ENCODE assay signal across 13 cellular contexts in the genomic region with DNA sequence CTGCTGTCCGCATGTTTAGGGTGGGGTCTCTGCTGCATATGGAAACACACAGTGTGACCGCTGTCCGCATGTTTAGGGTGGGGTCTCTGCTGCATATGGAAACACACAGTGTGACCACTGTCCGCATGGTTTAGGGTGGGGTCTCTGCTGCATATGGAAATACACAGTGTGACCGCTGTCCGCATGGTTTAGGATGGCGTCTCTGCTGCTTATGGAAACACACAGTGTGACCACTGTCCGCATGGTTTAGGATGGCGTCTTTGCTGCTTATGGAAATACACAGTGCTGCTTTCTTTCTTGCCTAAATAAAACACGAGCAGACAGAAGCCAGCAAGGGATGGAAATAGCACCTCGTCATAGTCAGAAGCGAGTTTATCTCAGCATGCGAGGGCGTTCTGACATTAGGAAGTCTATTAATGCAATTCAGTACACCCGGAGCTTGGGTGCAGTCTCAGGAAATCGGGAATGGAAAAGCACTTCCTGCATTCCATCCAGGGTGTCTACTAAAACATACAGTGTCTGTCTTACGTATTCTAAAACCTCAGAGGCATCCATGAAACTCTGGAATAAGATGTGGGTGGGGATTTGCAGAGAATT. TPM values are rescaled to one million over a fixed set of nuclear protein-coding genes. Genes with fewer than 3 reads are reported as not detected.
DNase-seq lines count a peak whose midpoint lies in the region; TF ChIP-seq lines count a peak whose summit lies in the region.
"Had no signal": no experiment of that assay in that cellular context is flagged by ENCODE, and none has a peak within 500 bp of the region (broad histone marks: within the 10 kb centered on the region; RNA-seq: fewer than 3 reads in every experiment).

No MANE protein-coding gene starts in this region.

- H3K4me1 ChIP-seq in vagina = no peaks in the 10 kb centered on the region
- no peaks in the 10 kb centered on the region for H3K4me1 ChIP-seq in OCI-LY7 (ENCODE audit: insufficient read depth, low read length, poor library complexity, severe bottlenecking)

- no peaks in the 10 kb centered on the region for H4K20me1 ChIP-seq in OCI-LY7 (ENCODE audit: insufficient read depth, low read length)

- H3K4me3 Mint-ChIP-seq in nephron progenitor cell = no peak overlapping the region
- H3K4me3 Mint-ChIP-seq: CD4-positive, CD25-positive, alpha-beta regulatory T cell had no signal

- H3K4me3 ChIP-seq in SK-N-MC = peak overlapping the region; percentile 45
- no peak overlapping the region for H3K4me3 ChIP-seq in vagina
- H3K4me3 ChIP-seq in OCI-LY7 (ENCODE audit: low read depth, low read length, poor library complexity, severe bottlenecking) = no peak overlapping the region
- H3K4me3 ChIP-seq: ovary, SJSA1, tibial artery had no signal

- H3K36me3 ChIP-seq in SK-N-MC (ENCODE audit: insufficient read depth, low read length) (no peaks in the 10 kb centered on the region), vagina (no peaks in the 10 kb centered on the region), OCI-LY7 (ENCODE audit: insufficient read depth, low read length) (no peaks in the 10 kb centered on the region)
- H3K36me3 ChIP-seq: ovary, SJSA1, tibial artery had no signal

- no peaks in the 10 kb centered on the region for H3K27me3 ChIP-seq in vagina
- H3K27me3 ChIP-seq: ovary, SJSA1, tibial artery had no signal

- peaks cover 37% of the 10 kb centered on the region for H3K27me3 Mint-ChIP-seq in nephron progenitor cell (ENCODE audit: low read depth, poor library complexity)
- H3K27me3 Mint-ChIP-seq: CD4-positive, CD25-positive, alpha-beta regulatory T cell had no signal

- intact Hi-C loops in vagina (cut with DNase I) (no loop called here), OCI-LY7 (cut with micrococcal nuclease; ENCODE audit: unreplicated experiment) (no loop called here)

- BruUV-seq in OCI-LY7 (replicated peaks; lab: Mats Ljungman, UMichigan) = no TSS peak

- peak; percentile 43 for DNase-seq in activated effector memory CD4-positive, alpha-beta T cell treated with anti-CD3 and anti-CD28 coated beads, Interleukin-2, amount 50 U/mL, for 16 hours
- no peak for DNase-seq in activated effector memory CD4-positive, alpha-beta T cell treated with Interleukin-2 at 50 U/mL for 16 hours
- DNase-seq in SK-N-MC (ENCODE audit: low read depth, low spot score) = peak; percentile 59
- peak; percentile 16 for DNase-seq in globus pallidus (ENCODE audit: low spot score)
- DNase-seq in vagina (ENCODE audit: extremely low spot score in 2 of 2) = peak; percentile 44 to 58
- no peak for DNase-seq in OCI-LY7 (ENCODE audit: low spot score)
- DNase-seq in DMS79 treated with DMSO at 0.1 percent for 48 hours (lab: John Stamatoyannopoulos, UW) = no peak
- DNase-seq in nephron progenitor cell = no peak
- DNase-seq: CD4-positive, CD25-positive, alpha-beta regulatory T cell; NCI-H2107; tibial artery had no signal

- no peak overlapping the region for H3K9ac ChIP-seq in SK-N-MC (ENCODE audit: insufficient read length)

- H3K79me2 ChIP-seq in OCI-LY7 (ENCODE audit: insufficient read depth, low read depth, low read length) = no peaks in the 10 kb centered on the region

- H3K4me1 Mint-ChIP-seq in nephron progenitor cell = peaks cover 5% of the 10 kb centered on the region

- H2AFZ ChIP-seq in OCI-LY7 (ENCODE audit: low read length) = no peak overlapping the region

- no peaks in the 10 kb centered on the region for H3K36me3 Mint-ChIP-seq in nephron progenitor cell (ENCODE audit: low read depth)
- H3K36me3 Mint-ChIP-seq: CD4-positive, CD25-positive, alpha-beta regulatory T cell had no signal

- H3K4me2 ChIP-seq in OCI-LY7 (ENCODE audit: low read length) = no peak overlapping the region

- H3K9me3 ChIP-seq in SK-N-MC (ENCODE audit: low read depth, low read length) = no peaks in the 10 kb centered on the region
- no peaks in the 10 kb centered on the region for H3K9me3 ChIP-seq in vagina
- H3K9me3 ChIP-seq in OCI-LY7 (ENCODE audit: low read length) = no peaks in the 10 kb centered on the region
- H3K9me3 ChIP-seq: ovary, SJSA1, tibial artery had no signal

- no peak for TF ChIP-seq POLR2A in vagina (IDR thresholded peaks at IDR 0.05)

- no peaks in the 10 kb centered on the region for H3K9me3 Mint-ChIP-seq in nephron progenitor cell

- TF ChIP-seq CTCF in vagina (IDR thresholded peaks at IDR 0.05) (no peak), OCI-LY7 (conservative IDR thresholded peaks at IDR 0.05; ENCODE audit: low read length) (no peak), nephron progenitor cell (IDR thresholded peaks at IDR 0.05) (no peak)

- CTCF ChIA-PET in OCI-LY7 (lab: Charles Lee; ENCODE audit: unreplicated experiment) = no interaction called here

- H3K9me2 ChIP-seq in OCI-LY7 (ENCODE audit: insufficient read depth, low read length) = no peaks in the 10 kb centered on the region

- POLR2A ChIA-PET in OCI-LY7 (lab: Charles Lee) = no interaction called here

- no peak overlapping the region for H3K27ac Mint-ChIP-seq in nephron progenitor cell
- H3K27ac Mint-ChIP-seq: CD4-positive, CD25-positive, alpha-beta regulatory T cell had no signal

- H3K27ac ChIP-seq in SK-N-MC (peak overlapping the region; percentile 29; the same call in 1 of the 2 replicates), vagina (no peak overlapping the region), OCI-LY7 (ENCODE audit: low read depth, low read length, poor library complexity, severe bottlenecking) (no peak overlapping the region)
- H3K27ac ChIP-seq: ovary, SJSA1, tibial artery had no signal

RNA-seq across cellular contexts. Expression of a gene that starts 32.6 kb away (rescaled TPM):
- total RNA-seq in vagina (52.5 TPM), OCI-LY7 (2022) (37.1 and 37.5 TPM in 2 replicates)
- 15.9 and 21.7 TPM in 2 replicates for total RNA-seq in OCI-LY7 (2014; rRNA removed; shearing (Covaris generic))

RNA-seq across cellular contexts. Expression of a gene that starts 47.7 kb away (rescaled TPM):
- total RNA-seq in vagina (3.9 TPM), OCI-LY7 (2022) (not detected in 2 replicates)
- total RNA-seq in OCI-LY7 (2014; rRNA removed; shearing (Covaris generic)) = not detected in 2 replicates

Comparison
In these comparisons a context has a peak if more than half of its experiments do, and no peak if none do; other contexts are left out.
1. DNase-seq: peak in activated effector memory CD4-positive, alpha-beta T cell treated with anti-CD3 and anti-CD28 coated beads, Interleukin-2, amount 50 U/mL, for 16 hours (single experiment), SK-N-MC (single experiment), globus pallidus (single experiment) and vagina (2 of 2); none in activated effector memory CD4-positive, alpha-beta T cell treated with Interleukin-2 at 50 U/mL for 16 hours (single experiment), OCI-LY7 (single experiment), DMS79 treated with DMSO at 0.1 percent for 48 hours (single experiment) and nephron progenitor cell (single experiment).